8 cellular contexts compared by ENCODE assay signal in the genomic region with DNA sequence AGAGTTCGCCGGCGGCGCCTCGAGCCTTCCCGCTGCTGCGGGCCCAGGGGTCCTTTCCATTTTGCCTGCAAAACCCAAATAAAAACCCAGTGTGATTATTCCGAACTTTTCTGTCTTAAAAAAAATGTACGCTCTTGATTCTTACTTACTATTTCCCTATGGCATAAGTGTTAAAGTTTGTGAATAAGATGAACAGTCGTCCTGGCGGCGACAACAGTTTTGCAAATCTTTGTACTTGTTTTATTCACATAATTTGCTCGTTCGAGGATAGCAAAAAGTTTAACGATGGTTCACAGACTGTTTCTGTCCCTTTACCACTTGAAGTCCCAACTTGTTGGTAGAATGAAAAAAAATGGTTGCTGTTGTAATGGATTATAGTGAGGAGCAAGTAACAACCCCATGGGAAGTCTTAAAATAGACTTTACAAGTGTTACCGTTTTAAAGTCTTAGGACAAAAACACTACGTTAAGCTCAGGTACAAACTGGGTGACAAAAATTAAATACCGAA. TPM values are rescaled to one million over a fixed set of nuclear protein-coding genes. Genes with fewer than 3 reads are reported as not detected.
DNase-seq lines count a peak whose midpoint lies in the region; ATAC-seq, FAIRE-seq and TF ChIP-seq lines count a peak whose summit lies in the region.

No MANE protein-coding gene starts in this region.

- intact Hi-C loops in CD14-positive monocyte (cut with micrococcal nuclease) (no loop called here), left lung (cut with DNase I) (no loop called here), tibial artery (cut with DNase I; ENCODE audit: low total_unique reads) (no loop called here)

- H3K27me3 ChIP-seq in KMS-11 (ENCODE audit: insufficient read depth, low read depth), result no peaks in the 10 kb centered on the region
- no peaks in the 10 kb centered on the region for H3K27me3 ChIP-seq in astrocyte (ENCODE audit: insufficient read depth, low read length)
- H3K27me3 ChIP-seq in left lung, result no peaks in the 10 kb centered on the region
- H3K27me3 ChIP-seq in tibial artery, result no peaks in the 10 kb centered on the region

- H3K27ac Mint-ChIP-seq in CD14-positive monocyte (peak overlapping the region; percentile 98 to 100 (median 99)), astrocyte (ENCODE audit: unreplicated experiment) (peak overlapping the region; percentile 85)

- H3K4me3 ChIP-seq in KMS-11 (IDR thresholded peaks at IDR 0.05; ENCODE audit: insufficient read depth, low read depth, low read length), result no peak overlapping the region
- peak overlapping the region; percentile 97 for H3K4me3 ChIP-seq in astrocyte (ENCODE audit: insufficient read depth, low read depth, low read length)
- peak overlapping the region; percentile 70 to 88 for H3K4me3 ChIP-seq in left lung
- peak overlapping the region; percentile 80 to 99 for H3K4me3 ChIP-seq in tibial artery

- H3K4me3 Mint-ChIP-seq in CD14-positive monocyte (peak overlapping the region; percentile 91 to 99), astrocyte (ENCODE audit: unreplicated experiment) (peak overlapping the region; percentile 95)

- H3K36me3 ChIP-seq in KMS-11 (ENCODE audit: insufficient read depth), result peaks cover 9% of the 10 kb centered on the region; the same call in 1 of the 2 replicates
- H3K36me3 ChIP-seq in astrocyte (ENCODE audit: insufficient read depth, low read length), result peaks cover 17% of the 10 kb centered on the region
- peaks cover 0 to 20% of the 10 kb centered on the region in 2 donors for H3K36me3 ChIP-seq in left lung
- peaks cover 8 to 14% (median 12%) of the 10 kb centered on the region in 3 donors for H3K36me3 ChIP-seq in tibial artery

- peak overlapping the region; percentile 85 for H3K27ac ChIP-seq in KMS-11
- peak overlapping the region; percentile 90 for H3K27ac ChIP-seq in astrocyte (ENCODE audit: low read depth, low read length)
- H3K27ac ChIP-seq in left lung, result peak overlapping the region; percentile 94 to 97
- H3K27ac ChIP-seq in tibial artery, result peak overlapping the region; percentile 90 to 98

- peak; percentile 60 for FAIRE-seq in astrocyte (lab: Jason Lieb, UNC)

- H3K9ac ChIP-seq in KMS-11 (peak overlapping the region; percentile 84), astrocyte (ENCODE audit: low read length) (peak overlapping the region; percentile 96)

- H2AFZ ChIP-seq in KMS-11 (ENCODE audit: low read depth), result peak overlapping the region; percentile 57
- peak overlapping the region; percentile 83 for H2AFZ ChIP-seq in astrocyte (ENCODE audit: low read depth, low read length)

- H3K36me3 Mint-ChIP-seq in CD14-positive monocyte, result peaks cover 23 to 27% of the 10 kb centered on the region in 2 donors
- no peaks in the 10 kb centered on the region for H3K36me3 Mint-ChIP-seq in astrocyte (ENCODE audit: low read depth, unreplicated experiment)

- DNase-seq in CD14-positive monocyte (ENCODE audit: low spot score) (no peak), astrocyte (ENCODE audit: low read depth) (no peak), left lung (no peak), tibial artery (no peak), glomerular visceral epithelial cell (ENCODE audit: extremely low spot score) (no peak)

- H4K20me1 ChIP-seq in KMS-11 (ENCODE audit: insufficient read depth) (no peaks in the 10 kb centered on the region), astrocyte (ENCODE audit: insufficient read depth, low read length) (no peaks in the 10 kb centered on the region)

- H3K4me1 ChIP-seq in KMS-11 (ENCODE audit: low read depth, poor library complexity, severe bottlenecking), result peaks cover 30% of the 10 kb centered on the region
- peaks cover 11% of the 10 kb centered on the region for H3K4me1 ChIP-seq in astrocyte (ENCODE audit: insufficient read depth, low read length)
- H3K4me1 ChIP-seq in left lung, result peaks cover 11 to 39% of the 10 kb centered on the region in 2 donors
- H3K4me1 ChIP-seq in tibial artery, result peaks cover 0 to 36% (median 16%) of the 10 kb centered on the region in 4 donors

- H3K4me1 Mint-ChIP-seq in CD14-positive monocyte, result peaks cover 33% of the 10 kb centered on the region
- peaks cover 15% of the 10 kb centered on the region for H3K4me1 Mint-ChIP-seq in astrocyte (ENCODE audit: low read depth, unreplicated experiment)

- H3K79me2 ChIP-seq in KMS-11 (ENCODE audit: insufficient read depth, low read depth) (peaks cover 43% of the 10 kb centered on the region), astrocyte (ENCODE audit: insufficient read depth, low read length) (peaks cover 54% of the 10 kb centered on the region)

- peak overlapping the region; percentile 99 for H3K4me2 ChIP-seq in KMS-11
- peak overlapping the region; percentile 94 for H3K4me2 ChIP-seq in astrocyte (ENCODE audit: low read length)

- H3K9me3 ChIP-seq in astrocyte (ENCODE audit: insufficient read depth, low read depth, low read length) (no peaks in the 10 kb centered on the region), left lung (no peaks in the 10 kb centered on the region), tibial artery (no peaks in the 10 kb centered on the region)

- peak; percentile 10 for ATAC-seq in left lung
- ATAC-seq in GM19395 (IDR thresholded peaks at IDR 0.05; ENCODE audit: unreplicated experiment), result no peak
- no peak for ATAC-seq in GM21737 (IDR thresholded peaks at IDR 0.05; ENCODE audit: unreplicated experiment)

- H3K27me3 Mint-ChIP-seq in CD14-positive monocyte (ENCODE audit: low read depth in 3 of 3) (peaks cover 4 to 12% (median 11%) of the 10 kb centered on the region in 3 donors), astrocyte (ENCODE audit: low read depth, unreplicated experiment) (no peaks in the 10 kb centered on the region)

- peaks cover 0 to 7% (median 0%) of the 10 kb centered on the region in 7 donors for H3K9me3 Mint-ChIP-seq in CD14-positive monocyte
- no peaks in the 10 kb centered on the region for H3K9me3 Mint-ChIP-seq in astrocyte (ENCODE audit: unreplicated experiment)

- TF ChIP-seq CTCF in CD14-positive monocyte (IDR thresholded peaks at IDR 0.05) (no peak), KMS-11 (conservative IDR thresholded peaks at IDR 0.05; ENCODE audit: low read depth, low read length) (no peak), astrocyte (IDR thresholded peaks at IDR 0.05; ENCODE audit: insufficient read depth, low read depth, low read length) (no peak), left lung (IDR thresholded peaks at IDR 0.05) (no peak), tibial artery (IDR thresholded peaks at IDR 0.05) (no peak)

RNA-seq across cellular contexts. Expression of a gene that starts 0.5 kb away (rescaled TPM):
- 10 to 100 TPM; 23.4 to 32.5 TPM for polyA plus RNA-seq in CD14-positive monocyte
- total RNA-seq in astrocyte, result 19.9 TPM in 2 replicates
- total RNA-seq in left lung, result 10 to 100 TPM; 27.8 to 28.5 TPM

RNA-seq across cellular contexts. Expression of a gene that starts 40.1 kb away (rescaled TPM):
- not detected for polyA plus RNA-seq in CD14-positive monocyte
- 0.41 and 0.82 TPM in 2 replicates for total RNA-seq in astrocyte
- total RNA-seq in left lung, result under 1 TPM; 0.58 TPM
